1 cellular context compared by ENCODE assay signal in genomic region chr6:125779924-125780539, GRCh38.
TF ChIP-seq lines count a peak whose summit lies in the region.

No MANE protein-coding gene starts in this region.

TF ChIP-seq in K562, 482 proteins besides CTCF, POLR2A, EP300 and RAD21 (continued from another document and continues in another):
- TF ChIP-seq ARID4B (CRISPR knock-in tag; IDR thresholded peaks at IDR 0.05) (no peak), NFXL1 (CRISPR knock-in tag; IDR thresholded peaks at IDR 0.05) (no peak), PKNOX1 (IDR thresholded peaks at IDR 0.05) (no peak), HDAC3 (IDR thresholded peaks at IDR 0.05; ENCODE audit: borderline replicate concordance, partially characterized antibody) (no peak), SMARCB1 (IDR thresholded peaks at IDR 0.05; ENCODE audit: insufficient read length, low read depth) (no peak), KDM2B (CRISPR knock-in tag; IDR thresholded peaks at IDR 0.05) (no peak), CBX1 (IDR thresholded peaks at IDR 0.05; ENCODE audit: low read depth) (no peak), ZNF174 (CRISPR knock-in tag; IDR thresholded peaks at IDR 0.05) (no peak), IRF9 (tag; IDR thresholded peaks at IDR 0.05) (peak; percentile 75; the same call in 1 of the 2 replicates), ZNF561 (CRISPR knock-in tag; conservative IDR thresholded peaks at IDR 0.05) (no peak), ZC3H8 (IDR thresholded peaks at IDR 0.05) (no peak), RAD51 (IDR thresholded peaks at IDR 0.05; ENCODE audit: borderline replicate concordance, low read depth) (peak; percentile 5; the same call in 1 of the 2 replicates), HES1 (IDR thresholded peaks at IDR 0.05; ENCODE audit: low read depth) (no peak), CUX1 (CRISPR knock-in tag; IDR thresholded peaks at IDR 0.05) (no peak), ZNF668 (CRISPR knock-in tag; IDR thresholded peaks at IDR 0.05) (no peak), DLX4 (CRISPR knock-in tag; IDR thresholded peaks at IDR 0.05) (no peak), PATZ1 (CRISPR knock-in tag; IDR thresholded peaks at IDR 0.05; ENCODE audit: borderline replicate concordance) (no peak), ZNF445 (CRISPR knock-in tag; IDR thresholded peaks at IDR 0.05; ENCODE audit: low read depth) (no peak), HMBOX1 (IDR thresholded peaks at IDR 0.05) (0 out of 2 replicates have a peak, but pooled peaks have one; percentile 28), L3MBTL2 (IDR thresholded peaks at IDR 0.05) (no peak), ZNF444 (CRISPR knock-in tag; IDR thresholded peaks at IDR 0.05) (no peak), KDM1A (IDR thresholded peaks at IDR 0.05) (no peak), LCOR (CRISPR knock-in tag; IDR thresholded peaks at IDR 0.05) (no peak), MCM2 (IDR thresholded peaks at IDR 0.05; ENCODE audit: low read depth) (no peak), EZH2 (IDR thresholded peaks at IDR 0.05; ENCODE audit: borderline replicate concordance, low read depth, low read length) (no peak), BDP1 (IDR thresholded peaks at IDR 0.05; ENCODE audit: insufficient read depth, insufficient read length) (peak; percentile 79), ZNF717 (CRISPR knock-in tag; IDR thresholded peaks at IDR 0.05) (no peak), ZBTB8A (IDR thresholded peaks at IDR 0.05; ENCODE audit: partially characterized antibody) (peak; percentile 82), U2AF1 (optimal IDR thresholded peaks at IDR 0.05; ENCODE audit: low read depth, low read length) (no peak), TFAP4 (CRISPR knock-in tag; IDR thresholded peaks at IDR 0.05; ENCODE audit: borderline replicate concordance) (no peak), CBX3 (IDR thresholded peaks at IDR 0.05; ENCODE audit: borderline replicate concordance in 1 of 2, low read length in 2 of 2) (no peak; a peak in 1 of 3 replicates), HOXB6 (CRISPR knock-in tag; IDR thresholded peaks at IDR 0.05; ENCODE audit: borderline replicate concordance) (no peak), RB1 (IDR thresholded peaks at IDR 0.05; ENCODE audit: low read depth) (no peak), SNIP1 (IDR thresholded peaks at IDR 0.05; ENCODE audit: low read depth) (no peak; the same call in 1 of the 2 replicates), ETV1 (tag; conservative IDR thresholded peaks at IDR 0.05; ENCODE audit: low read depth) (peak; percentile 30; the same call in 1 of the 2 replicates), E2F8 (IDR thresholded peaks at IDR 0.05; ENCODE audit: low read depth, partially characterized antibody) (peak; percentile 54), SRSF1 (IDR thresholded peaks at IDR 0.05; ENCODE audit: low read depth, low read length) (no peak), ELF4 (CRISPR knock-in tag; IDR thresholded peaks at IDR 0.05) (no peak)
